Comparison of ENCODE assay signal across 18 cellular contexts in the genomic region with DNA sequence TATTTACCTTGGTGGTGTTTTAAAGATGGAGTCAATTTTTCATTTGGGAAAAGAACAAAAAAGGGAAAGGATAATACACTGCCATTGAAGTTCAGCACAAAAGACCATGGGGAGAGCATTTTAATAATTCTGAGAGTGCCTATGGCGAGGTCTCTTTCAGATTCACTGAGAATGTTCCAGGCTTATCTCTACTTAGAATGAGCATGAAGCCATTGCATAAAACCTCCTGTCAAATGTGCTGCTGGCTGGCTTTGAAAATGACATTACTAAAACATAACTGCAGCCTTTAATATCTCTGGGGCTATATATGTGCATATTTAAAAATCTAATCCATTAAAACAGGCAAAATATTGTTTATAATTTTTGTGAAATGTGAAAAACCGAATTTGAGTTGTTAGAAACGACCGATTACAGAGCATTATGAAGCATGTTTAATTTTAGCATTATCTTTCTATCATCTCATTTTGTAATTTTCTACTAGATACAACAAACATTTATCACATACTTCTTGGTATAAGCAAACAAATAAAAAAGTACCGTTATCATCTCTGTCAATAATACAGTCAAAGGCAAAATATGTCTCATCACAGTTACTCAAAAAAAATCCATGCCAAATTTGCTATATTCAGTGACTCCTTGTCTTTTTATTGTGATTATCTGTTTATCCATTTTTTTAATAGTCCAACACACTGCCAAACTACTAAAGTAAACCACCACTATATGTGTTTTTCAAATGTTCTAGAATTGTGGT. TPM values are rescaled to one million over a fixed set of nuclear protein-coding genes. Genes with fewer than 3 reads are reported as not detected.
DNase-seq lines count a peak whose midpoint lies in the region; ATAC-seq, FAIRE-seq and TF ChIP-seq lines count a peak whose summit lies in the region.
"Had no signal": no experiment of that assay in that cellular context is flagged by ENCODE, and none has a peak within 500 bp of the region (broad histone marks: within the 10 kb centered on the region; RNA-seq: fewer than 3 reads in every experiment).

No MANE protein-coding gene starts in this region.

- intact Hi-C loops in HepG2 (cut with micrococcal nuclease; ENCODE audit: unreplicated experiment) (no loop called here), right lobe of liver (cut with DNase I) (no loop called here), kidney (cut with DNase I) (no loop called here)

- TF ChIP-seq CTCF in HepG2 (CRISPR knock-in tag; IDR thresholded peaks at IDR 0.05) (no peak), right lobe of liver (IDR thresholded peaks at IDR 0.05) (no peak), LNCaP clone FGC (IDR thresholded peaks at IDR 0.05; ENCODE audit: control insufficient read depth, extremely low read depth, insufficient read depth) (no peak), kidney (IDR thresholded peaks at IDR 0.05; ENCODE audit: borderline replicate concordance, extremely low read depth, insufficient read depth) (no peak)

- no peak overlapping the region for H2AFZ ChIP-seq in HepG2 (ENCODE audit: low read length)
- H2AFZ ChIP-seq: GM23338 had no signal

- CTCF ChIA-PET in HepG2 (lab: Yijun Ruan, JAX; ENCODE audit: low intra/inter-chr PET ratio, low total read pairs): no interaction called here

- no peak overlapping the region for H3K27ac ChIP-seq in HepG2 (ENCODE audit: extremely low read length, insufficient read depth, low read length)
- no peak overlapping the region for H3K27ac ChIP-seq in right lobe of liver
- H3K27ac ChIP-seq in kidney (ENCODE audit: low read depth in 2 of 2, low read length in 2 of 2): no peak overlapping the region
- H3K27ac ChIP-seq: C4-2B had no signal

- H3K9me3 ChIP-seq in HepG2 (ENCODE audit: low read length) (no peaks in the 10 kb centered on the region), right lobe of liver (no peaks in the 10 kb centered on the region), kidney (ENCODE audit: control insufficient read depth in 1 of 2, low read length in 2 of 2) (no peaks in the 10 kb centered on the region)

- POLR2A ChIA-PET in HepG2 (lab: Yijun Ruan, JAX): interaction anchor here (1.6 kb wide), 1 partner anchor 46 kb away, joined by 3 read pairs; the partner anchor contains the start of gene YARS2

- DNase-seq in HepG2 (ENCODE audit: low spot score): no peak
- no peak for DNase-seq in right lobe of liver
- peak; percentile 56 for DNase-seq in LNCaP clone FGC (ENCODE audit: low read depth)
- DNase-seq in kidney: no peak
- no peak for DNase-seq in NCI-H2107 treated with DMSO at 0.1 percent for 48 hours (lab: John Stamatoyannopoulos, UW; ENCODE audit: unreplicated experiment)
- DNase-seq: AML-193; CD4-positive, alpha-beta T cell; DMS153; DMS79; GDM1; HCEC 1CT had no signal

- H3K27me3 ChIP-seq in HepG2 (ENCODE audit: control insufficient read depth in 1 of 2, insufficient read depth in 2 of 2, low read length in 2 of 2): no peaks in the 10 kb centered on the region
- no peaks in the 10 kb centered on the region for H3K27me3 ChIP-seq in right lobe of liver

- no peak overlapping the region for H3K4me3 ChIP-seq in HepG2 (replicated peaks in 1 of 3; ENCODE audit: insufficient read depth in 1 of 3, low read depth in 2 of 3, low read length in 3 of 3)
- no peak overlapping the region for H3K4me3 ChIP-seq in right lobe of liver
- no peak overlapping the region for H3K4me3 ChIP-seq in LNCaP clone FGC (ENCODE audit: low read depth, low read length)
- H3K4me3 ChIP-seq in kidney (ENCODE audit: low read length in 2 of 2): no peak overlapping the region
- H3K4me3 ChIP-seq: GM23338 had no signal

- no peak for TF ChIP-seq POLR2A in HepG2 (IDR thresholded peaks at IDR 0.05; ENCODE audit: insufficient read depth in 1 of 2, low read depth in 2 of 2, low read length in 2 of 2)
- TF ChIP-seq POLR2A in right lobe of liver (IDR thresholded peaks at IDR 0.05): no peak

- no peak overlapping the region for H3K4me2 ChIP-seq in HepG2 (ENCODE audit: low read depth, low read length)
- H3K4me2 ChIP-seq: GM23338 had no signal

- H3K9ac ChIP-seq in HepG2 (ENCODE audit: insufficient read depth, low read depth, low read length): no peak overlapping the region
- H3K9ac ChIP-seq in kidney (ENCODE audit: low read length in 2 of 2): no peak overlapping the region

- no peak for TF ChIP-seq RAD21 in HepG2 (CRISPR knock-in tag; IDR thresholded peaks at IDR 0.05)

- ATAC-seq in HepG2 (no peak), right lobe of liver (no peak), HG03095 (IDR thresholded peaks at IDR 0.05; ENCODE audit: unreplicated experiment) (no peak)
- ATAC-seq: GM23338 had no signal

- in situ Hi-C loops in HepG2 (cut with HindIII; ENCODE audit: extremely low pct_ligation_motif_present, low pct_unique_long_range_greater_than_20kb): no loop called here

- TF ChIP-seq EP300 in HepG2 (IDR thresholded peaks at IDR 0.05; ENCODE audit: low read depth in 2 of 2, low read length in 2 of 2) (no peak), HepG2 (CRISPR knock-in tag; IDR thresholded peaks at IDR 0.05; ENCODE audit: borderline replicate concordance) (no peak)

- H3K79me2 ChIP-seq in HepG2 (ENCODE audit: insufficient read depth, low read length): no peaks in the 10 kb centered on the region

- TSS peak; percentile 34 for BruUV-seq in HepG2 (replicated peaks; lab: Mats Ljungman, UMichigan)

- FAIRE-seq in HepG2 (lab: Jason Lieb, UNC): no peak
- peak; percentile 3 for FAIRE-seq in kidney (lab: Jason Lieb, UNC)
- FAIRE-seq: A204.1, GM12892, GM18507, H54 had no signal

- H3K4me1 ChIP-seq in HepG2 (ENCODE audit: insufficient read depth, low read length) (no peaks in the 10 kb centered on the region), right lobe of liver (no peaks in the 10 kb centered on the region), kidney (ENCODE audit: control insufficient read depth in 1 of 2, insufficient read depth in 1 of 2, low read depth in 1 of 2, low read length in 2 of 2) (no peaks in the 10 kb centered on the region)

- H4K20me1 ChIP-seq in HepG2 (ENCODE audit: insufficient read depth, low read length): no peaks in the 10 kb centered on the region

- H3K36me3 ChIP-seq in HepG2 (replicated peaks in 1 of 2; ENCODE audit: control insufficient read depth in 1 of 2, insufficient read depth in 2 of 2, low read length in 2 of 2) (peaks cover 5 to 23% of the 10 kb centered on the region in 2 experiments; a peak in 4 of 5 replicates), right lobe of liver (peaks cover 0 to 7% (median 0%) of the 10 kb centered on the region in 4 donors), kidney (ENCODE audit: control insufficient read depth in 1 of 2, insufficient read depth in 2 of 2, low read length in 2 of 2) (peaks cover 0 to 2% of the 10 kb centered on the region in 2 donors)

- WGBS in HepG2 (ENCODE audit: low lambda C conversion rate): 94% methylated on average over 5 of the region's 5 CpGs
- 68% methylated on average over 5 of the region's 5 CpGs for whole genome bisulfite sequencing in right lobe of liver (ENCODE audit: insufficient coverage, low coverage, low lambda C conversion rate, missing lambda C conversion rate)

TF ChIP-seq in HepG2, 621 proteins besides CTCF, POLR2A, EP300 and RAD21:
- TF ChIP-seq ESRRA (CRISPR knock-in tag; IDR thresholded peaks at IDR 0.05; ENCODE audit: low read depth) (no peak), DMAP1 (CRISPR knock-in tag; IDR thresholded peaks at IDR 0.05) (no peak), ATF2 (CRISPR knock-in tag; IDR thresholded peaks at IDR 0.05) (no peak), SNRNP70 (IDR thresholded peaks at IDR 0.05; ENCODE audit: low read depth, low read length) (no peak), TOE1 (CRISPR knock-in tag; IDR thresholded peaks at IDR 0.05) (no peak)
TF ChIP-seq in HepG2: peak in this region for 0.

RNA-seq across cellular contexts. Expression of gene YARS2, which starts 45.7 kb away (rescaled TPM):
- total RNA-seq in HepG2 (2016; rRNA removed; fragmentation: Illumina TruSeq; extraction: Trizol): 36.0 and 39.6 TPM in 2 replicates
- 4.6 and 6.3 TPM in 2 replicates for total RNA-seq in HepG2 (2016; cell fraction: cytosol; rRNA removed; fragmentation: Illumina TruSeq; extraction: Trizol; ENCODE audit: low read depth)
- total RNA-seq in HepG2 (2016; cell fraction: insoluble cytoplasmic fraction; rRNA removed; fragmentation: Illumina TruSeq; extraction: Trizol): 30.7 and 37.6 TPM in 2 replicates
- 11.1 and 13.5 TPM in 2 replicates for total RNA-seq in HepG2 (2016; cell fraction: membrane; rRNA removed; fragmentation: Illumina TruSeq; extraction: Trizol)
- 36.0 and 39.0 TPM in 2 replicates for total RNA-seq in HepG2 (2016; cell fraction: nucleus; rRNA removed; fragmentation: Illumina TruSeq; extraction: Trizol)
- polyA plus RNA-seq in HepG2 (2011; rRNA removed): 15.8 and 17.9 TPM in 2 replicates
- 12.4 and 16.4 TPM in 2 replicates for polyA plus RNA-seq in HepG2 (2011; cell fraction: cytosol; rRNA removed)
- 8.7 and 9.5 TPM in 2 replicates for polyA plus RNA-seq in HepG2 (2011; cell fraction: nucleus; rRNA removed)
- polyA plus RNA-seq in HepG2 (2012): 15.8 and 19.9 TPM in 2 replicates
- polyA plus RNA-seq in HepG2 (2016; cell fraction: cytosol; fragmentation: Illumina TruSeq; extraction: Trizol; ENCODE audit: low read depth): 4.4 and 6.7 TPM in 2 replicates
- 40.4 and 43.2 TPM in 2 replicates for polyA plus RNA-seq in HepG2 (2016; cell fraction: insoluble cytoplasmic fraction; fragmentation: Illumina TruSeq; extraction: Trizol; ENCODE audit: low read depth)
- polyA plus RNA-seq in HepG2 (2016; cell fraction: membrane; fragmentation: Illumina TruSeq; extraction: Trizol; ENCODE audit: low read depth): 8.7 and 10.1 TPM in 2 replicates
- 49.2 and 51.6 TPM in 2 replicates for polyA plus RNA-seq in HepG2 (2016; cell fraction: nucleus; fragmentation: Illumina TruSeq; extraction: Trizol; ENCODE audit: insufficient read depth, low read depth)
- polyA minus RNA-seq in HepG2 (2011; rRNA and poly(A)+ RNA removed; ENCODE audit: low replicate concordance): 23.5 and 23.6 TPM in 2 replicates
- 10.2 and 14.5 TPM in 2 replicates for polyA minus RNA-seq in HepG2 (2011; cell fraction: cytosol; rRNA and poly(A)+ RNA removed)
- polyA minus RNA-seq in HepG2 (2011; cell fraction: nucleus; rRNA and poly(A)+ RNA removed): 27.5 and 33.3 TPM in 2 replicates
- total RNA-seq in right lobe of liver: 10 to 100 TPM in 2 of 6 experiments, 1 to 10 TPM in 4; 6.9 to 19.4 (median 9.0) TPM
- 15.4 TPM for total RNA-seq in kidney
- polyA plus RNA-seq in kidney (ENCODE audit: insufficient read depth, low read depth, low replicate concordance): 24.6 TPM
